23 cellular contexts compared by ENCODE assay signal in genomic region chr15:28962851-28963710, GRCh38.
A peak's percentile ranks its signal among the peaks of the same experiment; 100 is the strongest.
DNase-seq lines count a peak whose midpoint lies in the region; ATAC-seq and TF ChIP-seq lines count a peak whose summit lies in the region.
"Had no signal": no experiment of that assay in that cellular context is flagged by ENCODE, and none has a peak within 500 bp of the region (broad histone marks: within the 10 kb centered on the region; RNA-seq: fewer than 3 reads in every experiment).

No MANE protein-coding gene starts in this region.

- peak overlapping the region in 1 of 2 donors; percentile 80 for H3K27ac Mint-ChIP-seq in activated naive CD4-positive, alpha-beta T cell treated with anti-CD3 and anti-CD28 coated beads, Interleukin-2, amount 50 U/mL, for 72 hours
- no peak overlapping the region for H3K27ac Mint-ChIP-seq in activated naive CD4-positive, alpha-beta T cell treated with anti-CD3 and anti-CD28 coated beads for 36 hours
- H3K27ac Mint-ChIP-seq in MCF 10A (ENCODE audit: low read depth, unreplicated experiment): no peak overlapping the region
- H3K27ac Mint-ChIP-seq: brain; CD4-positive, CD25-positive, alpha-beta regulatory T cell; H9; stimulated activated naive CD8-positive, alpha-beta T cell treated with anti-CD3 and anti-CD28 coated beads, Interleukin-15, amount 100 ng/mL, for 72 hours had no signal

- intact Hi-C loops in activated naive CD4-positive, alpha-beta T cell treated with anti-CD3 and anti-CD28 coated beads for 36 hours (cut with micrococcal nuclease): loop anchor here (2.0 kb wide), 1 partner anchor 14 kb away; no protein-coding TSS in a partner anchor
- intact Hi-C loops in esophagus muscularis mucosa (cut with DNase I) (no loop called here), MCF 10A (cut with micrococcal nuclease) (no loop called here)

- TF ChIP-seq EP300 in esophagus muscularis mucosa (IDR thresholded peaks at IDR 0.05): no peak

- peak; percentile 56 to 82 for ATAC-seq in activated naive CD4-positive, alpha-beta T cell treated with anti-CD3 and anti-CD28 coated beads, Interleukin-2, amount 50 U/mL, for 72 hours
- ATAC-seq in GM21825 (IDR thresholded peaks at IDR 0.05; ENCODE audit: unreplicated experiment): no peak
- no peak for ATAC-seq in GM19023 (IDR thresholded peaks at IDR 0.05; ENCODE audit: unreplicated experiment)
- ATAC-seq: gastroesophageal sphincter, left lung had no signal

- H4K20me1 ChIP-seq in OCI-LY3 (ENCODE audit: insufficient read depth, low read length): no peaks in the 10 kb centered on the region

- H3K4me1 ChIP-seq in OCI-LY3 (ENCODE audit: low read length) (peaks cover 42% of the 10 kb centered on the region), esophagus muscularis mucosa (no peaks in the 10 kb centered on the region)
- H3K4me1 ChIP-seq: gastroesophageal sphincter, left lung had no signal

- peak overlapping the region; percentile 95 for H3K27ac ChIP-seq in OCI-LY3 (ENCODE audit: low read length)
- no peak overlapping the region for H3K27ac ChIP-seq in esophagus muscularis mucosa (replicated peaks in 1 of 4)
- H3K27ac ChIP-seq: gastroesophageal sphincter, left lung had no signal

- H3K36me3 Mint-ChIP-seq in activated naive CD4-positive, alpha-beta T cell treated with anti-CD3 and anti-CD28 coated beads, Interleukin-2, amount 50 U/mL, for 72 hours: no peaks in the 10 kb centered on the region
- peaks cover 2% of the 10 kb centered on the region for H3K36me3 Mint-ChIP-seq in activated naive CD4-positive, alpha-beta T cell treated with anti-CD3 and anti-CD28 coated beads for 36 hours (ENCODE audit: low read depth)
- no peaks in the 10 kb centered on the region for H3K36me3 Mint-ChIP-seq in MCF 10A (ENCODE audit: insufficient read depth, unreplicated experiment)

- peak overlapping the region; percentile 72 for H3K4me2 ChIP-seq in OCI-LY3 (ENCODE audit: low read length)

- 94% methylated on average over 7 of the region's 8 CpGs for WGBS in esophagus muscularis mucosa

- H3K27me3 Mint-ChIP-seq in activated naive CD4-positive, alpha-beta T cell treated with anti-CD3 and anti-CD28 coated beads for 36 hours (ENCODE audit: low read depth): no peaks in the 10 kb centered on the region
- peaks cover 40% of the 10 kb centered on the region for H3K27me3 Mint-ChIP-seq in MCF 10A (ENCODE audit: insufficient read depth, unreplicated experiment)
- H3K27me3 Mint-ChIP-seq: activated naive CD4-positive, alpha-beta T cell treated with anti-CD3 and anti-CD28 coated beads, Interleukin-2, amount 50 U/mL, for 24 hours; brain; stimulated activated naive CD8-positive, alpha-beta T cell treated with anti-CD3 and anti-CD28 coated beads, Interleukin-15, amount 100 ng/mL, for 72 hours had no signal

- H3K4me3 Mint-ChIP-seq in activated naive CD4-positive, alpha-beta T cell treated with anti-CD3 and anti-CD28 coated beads for 36 hours: no peak overlapping the region
- H3K4me3 Mint-ChIP-seq in MCF 10A (ENCODE audit: unreplicated experiment): no peak overlapping the region
- H3K4me3 Mint-ChIP-seq: activated naive CD4-positive, alpha-beta T cell treated with anti-CD3 and anti-CD28 coated beads, Interleukin-2, amount 50 U/mL, for 24 hours; brain; H9; stimulated activated naive CD8-positive, alpha-beta T cell treated with anti-CD3 and anti-CD28 coated beads, Interleukin-15, amount 100 ng/mL, for 72 hours had no signal

- DNase-seq in activated naive CD4-positive, alpha-beta T cell treated with anti-CD3 and anti-CD28 coated beads, Interleukin-2, amount 50 U/mL, for 72 hours (ENCODE audit: low spot score in 2 of 2): peak in 1 of 2 donors; percentile 29
- no peak for DNase-seq in activated naive CD4-positive, alpha-beta T cell treated with anti-CD3 and anti-CD28 coated beads for 36 hours
- DNase-seq in esophagus muscularis mucosa (ENCODE audit: extremely low spot score) (peak; percentile 83), T1000 (lab: John Stamatoyannopoulos, UW) (no peak), MCF 10A (ENCODE audit: unreplicated experiment) (no peak)
- DNase-seq: ACHN; CD4-positive, CD25-positive, alpha-beta regulatory T cell; cortex of kidney; DMS79; H9; Kasumi-1; NCI-H1105; NCI-H526; OCI-M1; SIG-M5; stimulated activated naive CD8-positive, alpha-beta T cell treated with anti-CD3 and anti-CD28 coated beads, Interleukin-15, amount 100 ng/mL, for 72 hours had no signal

- H3K9me3 Mint-ChIP-seq in activated naive CD4-positive, alpha-beta T cell treated with anti-CD3 and anti-CD28 coated beads, Interleukin-2, amount 50 U/mL, for 72 hours: no peaks in the 10 kb centered on the region
- H3K9me3 Mint-ChIP-seq in activated naive CD4-positive, alpha-beta T cell treated with anti-CD3 and anti-CD28 coated beads for 36 hours: no peaks in the 10 kb centered on the region
- no peaks in the 10 kb centered on the region for H3K9me3 Mint-ChIP-seq in MCF 10A (ENCODE audit: unreplicated experiment)
- H3K9me3 Mint-ChIP-seq: activated naive CD4-positive, alpha-beta T cell treated with anti-CD3 and anti-CD28 coated beads, Interleukin-2, amount 50 U/mL, for 24 hours; CD4-positive, CD25-positive, alpha-beta regulatory T cell; H9; stimulated activated naive CD8-positive, alpha-beta T cell treated with anti-CD3 and anti-CD28 coated beads, Interleukin-15, amount 100 ng/mL, for 72 hours had no signal

- H3K9ac ChIP-seq in OCI-LY3 (ENCODE audit: low read length): peak overlapping the region; percentile 64

- POLR2A ChIA-PET in MCF 10A (lab: Yijun Ruan, JAX): no interaction called here

- TF ChIP-seq CTCF in OCI-LY3 (IDR thresholded peaks at IDR 0.05; ENCODE audit: low read depth, low read length): no peak
- no peak for TF ChIP-seq CTCF in esophagus muscularis mucosa (IDR thresholded peaks at IDR 0.05)
- no peak for TF ChIP-seq CTCF in MCF 10A (IDR thresholded peaks at IDR 0.05; ENCODE audit: unreplicated experiment)

- no TSS peak for BruUV-seq in MCF 10A (replicated peaks; lab: Mats Ljungman, UMichigan)

- H3K36me3 ChIP-seq in OCI-LY3 (replicated peaks; ENCODE audit: low read depth, low read length) (no peaks in the 10 kb centered on the region), esophagus muscularis mucosa (no peaks in the 10 kb centered on the region)
- H3K36me3 ChIP-seq: gastroesophageal sphincter, left lung had no signal

- TF ChIP-seq POLR2A in esophagus muscularis mucosa (IDR thresholded peaks at IDR 0.05; ENCODE audit: low read depth): no peak

- H3K4me1 Mint-ChIP-seq in activated naive CD4-positive, alpha-beta T cell treated with anti-CD3 and anti-CD28 coated beads for 36 hours (ENCODE audit: low read depth): peaks cover 40% of the 10 kb centered on the region
- H3K4me1 Mint-ChIP-seq in MCF 10A (ENCODE audit: insufficient read depth, unreplicated experiment): no peaks in the 10 kb centered on the region
- H3K4me1 Mint-ChIP-seq: brain had no signal

- H3K27me3 ChIP-seq in OCI-LY3 (ENCODE audit: low read depth, low read length) (no peaks in the 10 kb centered on the region), esophagus muscularis mucosa (no peaks in the 10 kb centered on the region)
- H3K27me3 ChIP-seq: gastroesophageal sphincter, left lung had no signal

- H3K4me3 ChIP-seq in OCI-LY3 (ENCODE audit: low read length) (peak overlapping the region; percentile 48), esophagus muscularis mucosa (no peak overlapping the region)
- H3K4me3 ChIP-seq: gastroesophageal sphincter, left lung had no signal

- peak overlapping the region; percentile 88 for H2AFZ ChIP-seq in OCI-LY3 (ENCODE audit: low read depth, low read length)

- H3K79me2 ChIP-seq in OCI-LY3 (ENCODE audit: low read length): no peaks in the 10 kb centered on the region

- no peaks in the 10 kb centered on the region for H3K9me3 ChIP-seq in OCI-LY3 (ENCODE audit: insufficient read depth, low read length)
- no peaks in the 10 kb centered on the region for H3K9me3 ChIP-seq in esophagus muscularis mucosa
- H3K9me3 ChIP-seq: gastroesophageal sphincter, left lung had no signal

- CTCF ChIA-PET in activated naive CD4-positive, alpha-beta T cell treated with anti-CD3 and anti-CD28 coated beads for 36 hours (lab: Charles Lee): interaction anchor here (1.3 to 1.4 kb wide), 2 partner anchors 8 to 27 kb away, joined by 3 read pairs; no protein-coding TSS in a partner anchor
- CTCF ChIA-PET in MCF 10A (lab: Yijun Ruan, JAX): interaction anchor here (0.7 to 1.4 kb wide), 2 partner anchors 11 to 836 kb away, joined by 3 read pairs; no protein-coding TSS in a partner anchor

Comparison
In these comparisons a context has a peak if more than half of its experiments do, and no peak if none do; other contexts are left out.
1. ATAC-seq: peak in activated naive CD4-positive, alpha-beta T cell treated with anti-CD3 and anti-CD28 coated beads, Interleukin-2, amount 50 U/mL, for 72 hours (2 of 2); none in GM21825 (single experiment) and GM19023 (single experiment).